Comparison of ENCODE assay signal across 15 cellular contexts in the genomic region with DNA sequence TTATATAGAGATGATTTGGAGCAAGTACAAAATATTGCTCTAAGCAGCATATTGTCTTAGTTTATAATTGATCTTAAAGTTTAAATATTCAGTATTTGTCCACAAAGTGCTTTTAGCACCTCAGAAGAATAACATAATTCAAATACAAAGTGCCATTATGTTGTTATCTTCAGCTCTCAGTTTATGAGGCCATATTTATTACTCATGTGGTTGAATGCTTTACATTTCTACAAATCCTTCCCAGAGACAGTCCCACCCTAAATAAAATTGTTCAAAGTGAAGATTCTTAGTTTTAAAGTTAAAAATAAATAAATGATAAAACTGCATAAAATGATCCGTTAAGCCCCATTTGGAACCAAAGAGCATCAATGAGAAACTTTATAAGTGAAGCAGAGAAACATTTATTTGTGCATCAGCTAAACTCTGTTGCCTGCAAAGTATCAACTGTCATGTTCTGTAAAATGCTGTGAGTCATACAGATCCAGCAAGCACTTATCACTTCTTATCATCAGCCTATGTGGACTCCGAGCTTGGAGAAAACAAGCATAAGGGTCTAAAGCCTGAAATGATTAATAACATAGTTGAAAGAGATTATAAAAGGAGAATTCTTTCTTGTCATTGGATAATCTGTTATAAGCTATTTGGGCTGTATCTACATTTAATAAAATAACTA.
DNase-seq lines count a peak whose midpoint lies in the region; ATAC-seq and TF ChIP-seq lines count a peak whose summit lies in the region.
"Had no signal": no experiment of that assay in that cellular context is flagged by ENCODE, and none has a peak within 500 bp of the region (broad histone marks: within the 10 kb centered on the region; RNA-seq: fewer than 3 reads in every experiment).

No MANE protein-coding gene starts in this region.

- no peaks in the 10 kb centered on the region for H3K9me3 ChIP-seq in fibroblast of lung (ENCODE audit: control insufficient read depth, insufficient read depth, low read depth, low read length)

- peaks cover 13% of the 10 kb centered on the region for H3K9me3 Mint-ChIP-seq in HFFc6

- H3K4me3 ChIP-seq in fibroblast of lung (replicated peaks in 1 of 4; ENCODE audit: control extremely low read depth in 1 of 4, insufficient read depth in 1 of 4, low read depth in 3 of 4, low read length in 4 of 4), result no peak overlapping the region

- H4K20me1 ChIP-seq in fibroblast of lung (ENCODE audit: control insufficient read depth, extremely low read depth, insufficient read depth, low read length), result no peaks in the 10 kb centered on the region

- no peaks in the 10 kb centered on the region for H3K4me1 ChIP-seq in fibroblast of lung (ENCODE audit: control insufficient read depth, extremely low read depth, insufficient read depth, low read length)

- peak overlapping the region; percentile 13; the same call in 1 of the 2 replicates for H3K4me3 Mint-ChIP-seq in HFFc6
- H3K4me3 Mint-ChIP-seq: activated CD8-positive, alpha-beta T cell treated with anti-CD3 and anti-CD28 coated beads, Interleukin-2, amount 10 ng/mL, durations not matched to agents 7 days and 5 days; B cell; brain; naive B cell had no signal

- DNase-seq in HFFc6, result peak; percentile 41
- DNase-seq in SK-N-DZ (ENCODE audit: low spot score), result peak; percentile 85
- DNase-seq in fibroblast of lung (ENCODE audit: low read depth in 2 of 2), result peak; percentile 51 to 90
- DNase-seq in omental fat pad (ENCODE audit: low spot score), result no peak
- DNase-seq in NCI-H1092 (lab: John Stamatoyannopoulos, UW), result no peak
- no peak for DNase-seq in NCI-H2029 treated with DMSO at 0.1 percent for 48 hours (lab: John Stamatoyannopoulos, UW)
- no peak for DNase-seq in UCSD-AML1 (lab: John Stamatoyannopoulos, UW; ENCODE audit: unreplicated experiment)
- no peak for DNase-seq in cerebellum (ENCODE audit: low spot score)
- DNase-seq: activated CD8-positive, alpha-beta T cell treated with anti-CD3 and anti-CD28 coated beads, Interleukin-2, amount 10 ng/mL, durations not matched to agents 7 days and 5 days; left cardiac atrium; naive B cell; NCI-H2029; NCI-H774 had no signal

- H2AFZ ChIP-seq in fibroblast of lung (ENCODE audit: low read length), result no peak overlapping the region

- no peaks in the 10 kb centered on the region for H3K79me2 ChIP-seq in fibroblast of lung (ENCODE audit: control insufficient read depth, insufficient read depth, low read length)

- H3K27ac ChIP-seq in fibroblast of lung (ENCODE audit: insufficient read depth, low read length), result no peak overlapping the region

- H3K4me2 ChIP-seq in fibroblast of lung (ENCODE audit: extremely low read depth, insufficient read depth, low read length), result no peak overlapping the region

- peaks cover 3% of the 10 kb centered on the region; the same call in 1 of the 2 replicates for H3K27me3 Mint-ChIP-seq in HFFc6 (ENCODE audit: insufficient read depth)

- no peak overlapping the region for H3K9ac ChIP-seq in fibroblast of lung (ENCODE audit: insufficient read depth, low read length)

- H3K4me1 Mint-ChIP-seq in HFFc6 (ENCODE audit: low read depth), result peaks cover 68% of the 10 kb centered on the region
- H3K4me1 Mint-ChIP-seq: B cell, naive B cell had no signal

- ATAC-seq in omental fat pad (ENCODE audit: low FRiP score), result peak; percentile 75
- ATAC-seq: activated CD8-positive, alpha-beta T cell treated with anti-CD3 and anti-CD28 coated beads, Interleukin-2, amount 10 ng/mL, durations not matched to agents 7 days and 5 days had no signal

- H3K36me3 Mint-ChIP-seq in HFFc6 (ENCODE audit: low read depth), result no peaks in the 10 kb centered on the region; the same call in 1 of the 2 replicates
- H3K36me3 Mint-ChIP-seq: brain, naive B cell had no signal

- no peaks in the 10 kb centered on the region for H3K27me3 ChIP-seq in fibroblast of lung (ENCODE audit: control insufficient read depth, insufficient read depth, low read length)

- TF ChIP-seq CTCF in HFFc6 (IDR thresholded peaks at IDR 0.05), result no peak
- no peak for TF ChIP-seq CTCF in fibroblast of lung (conservative IDR thresholded peaks at IDR 0.05 in 1 of 2, IDR thresholded peaks at IDR 0.05 in 1 of 2; ENCODE audit: low read depth in 1 of 2, low read length in 2 of 2)
- no peak for TF ChIP-seq CTCF in omental fat pad (IDR thresholded peaks at IDR 0.05)

- no peak overlapping the region for H3K27ac Mint-ChIP-seq in HFFc6
- H3K27ac Mint-ChIP-seq: activated CD8-positive, alpha-beta T cell treated with anti-CD3 and anti-CD28 coated beads, Interleukin-2, amount 10 ng/mL, durations not matched to agents 7 days and 5 days; B cell; naive B cell had no signal

- no peaks in the 10 kb centered on the region for H3K36me3 ChIP-seq in fibroblast of lung (ENCODE audit: control insufficient read depth, insufficient read depth, low read length)

Comparison
In these comparisons a context has a peak if more than half of its experiments do, and no peak if none do; other contexts are left out.
1. DNase-seq: peak in HFFc6 (single experiment), SK-N-DZ (single experiment) and fibroblast of lung (2 of 2); none in omental fat pad (single experiment), NCI-H1092 (single experiment), NCI-H2029 treated with DMSO at 0.1 percent for 48 hours (single experiment), UCSD-AML1 (single experiment) and cerebellum (single experiment).